ENCODE assay signal across 8 cellular contexts in genomic region chr15:81000626-81001179, GRCh38. TPM values are rescaled to one million over a fixed set of nuclear protein-coding genes. Genes with fewer than 3 reads are reported as not detected.
DNase-seq lines count a peak whose midpoint lies in the region; ATAC-seq and TF ChIP-seq lines count a peak whose summit lies in the region.

TLNRD1 (plus strand) TSS chr15:81000923; CDS start chr15:81002272, 1,349 bp downstream.

- H3K9ac ChIP-seq in mucosa of stomach (ENCODE audit: low read length) = peak within 1 kb of the TSS; percentile 100

- peak; percentile 46 for ATAC-seq in GM21576 (IDR thresholded peaks at IDR 0.05; ENCODE audit: unreplicated experiment)

- H3K9me3 ChIP-seq in mucosa of stomach (ENCODE audit: control insufficient read depth, low read length) = no peaks in the 10 kb centered on the region

- peaks cover 7% of the 10 kb centered on the region for H3K36me3 ChIP-seq in mucosa of stomach (ENCODE audit: control insufficient read depth, insufficient read depth, low read length)

- H3K4me1 ChIP-seq in mucosa of stomach (ENCODE audit: control insufficient read depth, insufficient read depth, low read length) = peaks cover 20% of the 10 kb centered on the region

- no peak for TF ChIP-seq POLR2A in erythroblast (IDR thresholded peaks at IDR 0.05; ENCODE audit: low read length)

- no peaks in the 10 kb centered on the region for H3K27me3 ChIP-seq in mucosa of stomach (ENCODE audit: control insufficient read depth, insufficient read depth, low read length)

- H3K4me3 ChIP-seq in Jurkat, Clone E6-1 (ENCODE audit: low read length) = peak within 1 kb of the TSS; percentile 94
- H3K4me3 ChIP-seq in mucosa of stomach (ENCODE audit: low read length) = peak within 1 kb of the TSS; percentile 99

- DNase-seq in DMS114 treated with DMSO at 0.1 percent for 48 hours (lab: John Stamatoyannopoulos, UW; ENCODE audit: unreplicated experiment) = peak; percentile 93
- peak; percentile 89 for DNase-seq in Jurkat, Clone E6-1 (ENCODE audit: low read depth, low spot score)
- DNase-seq in activated T-cell treated with anti-CD3 and anti-CD28 coated beads, Interleukin-2, amount 50 U/mL, for 1 hour = peak; percentile 84
- DNase-seq in erythroblast (lab: John Stamatoyannopoulos, UW) = peak; percentile 25 to 32
- DNase-seq in stimulated activated CD8-positive, alpha-beta memory T cell treated with anti-CD3 and anti-CD28 coated beads, Interleukin-4, amount 100 ng/mL, for 48 hours = peak; percentile 88

TF ChIP-seq in PFSK-1, 5 proteins besides CTCF, POLR2A, EP300 and RAD21:
- TF ChIP-seq TAF1 (IDR thresholded peaks at IDR 0.05; ENCODE audit: borderline replicate concordance, insufficient read depth, low read length) (peak; percentile 44; the same call in 1 of the 2 replicates), REST (IDR thresholded peaks at IDR 0.05; ENCODE audit: insufficient read depth in 1 of 2, low read depth in 2 of 2, low read length in 2 of 2) (peak in 1 of 2 experiments; percentile 38; a peak in 1 of 4 replicates), POLR2AphosphoS5 (IDR thresholded peaks at IDR 0.05; ENCODE audit: low read depth, low read length) (peak; percentile 69), FOXP2 (optimal IDR thresholded peaks at IDR 0.05; ENCODE audit: borderline replicate concordance, extremely low read depth, extremely low read length, insufficient read depth) (peak; percentile 78), SIN3A (IDR thresholded peaks at IDR 0.05; ENCODE audit: borderline replicate concordance, insufficient read depth, low read length) (no peak)

RNA-seq across cellular contexts. Expression of gene TLNRD1, which starts in this region (rescaled TPM):
- 14.4 TPM for polyA plus RNA-seq in Jurkat, Clone E6-1 (2012; ENCODE audit: insufficient read depth, insufficient read length)
- polyA plus RNA-seq in PFSK-1 (2012; ENCODE audit: insufficient read length, low read depth) = 21.6 TPM

Comparison
In these comparisons a context has a peak if more than half of its experiments do, and no peak if none do; other contexts are left out.
1. Peak in every context shown above with its lines: DNase-seq, ATAC-seq and H3K4me3 ChIP-seq.
2. DNase-seq: peak in every context shown above with its lines; median percentile 93 in DMS114 treated with DMSO at 0.1 percent for 48 hours; 89 in Jurkat, Clone E6-1; 88 in stimulated activated CD8-positive, alpha-beta memory T cell treated with anti-CD3 and anti-CD28 coated beads, Interleukin-4, amount 100 ng/mL, for 48 hours; 84 in activated T-cell treated with anti-CD3 and anti-CD28 coated beads, Interleukin-2, amount 50 U/mL, for 1 hour; 28 in erythroblast.